Comparison of ENCODE assay signal across 1 cellular context in the genomic region with DNA sequence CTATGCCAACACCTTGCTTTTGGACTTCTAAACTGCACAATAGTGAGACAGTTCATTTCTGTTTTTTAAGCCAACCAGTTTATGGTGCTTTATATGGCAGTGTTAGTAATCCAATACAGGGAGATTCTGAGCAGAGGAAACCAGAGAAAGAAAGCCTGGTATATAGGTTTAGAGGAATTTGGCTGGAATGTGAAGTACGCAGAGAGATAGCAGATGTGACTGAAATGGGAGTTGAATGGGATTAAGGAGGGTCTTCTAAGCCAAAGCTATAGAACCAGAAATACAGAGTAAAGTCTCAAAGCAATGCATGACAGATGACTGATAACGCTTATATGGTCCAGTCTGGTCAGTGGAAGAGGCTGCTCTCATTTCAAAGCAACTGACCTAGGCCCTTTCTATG.
TF ChIP-seq lines count a peak whose summit lies in the region.

No MANE protein-coding gene starts in this region.

TF ChIP-seq in GM23338, 12 proteins besides CTCF, POLR2A, EP300 and RAD21:
- no peak for TF ChIP-seq NANOG (IDR thresholded peaks at IDR 0.05; ENCODE audit: borderline replicate concordance)
- TF ChIP-seq JUNB (IDR thresholded peaks at IDR 0.05; ENCODE audit: unreplicated experiment), result no peak
- TF ChIP-seq EZH2 (IDR thresholded peaks at IDR 0.05; ENCODE audit: low read depth, unreplicated experiment), result no peak
- no peak for TF ChIP-seq ETS1 (IDR thresholded peaks at IDR 0.05)
